13 cellular contexts compared by ENCODE assay signal in the genomic region with DNA sequence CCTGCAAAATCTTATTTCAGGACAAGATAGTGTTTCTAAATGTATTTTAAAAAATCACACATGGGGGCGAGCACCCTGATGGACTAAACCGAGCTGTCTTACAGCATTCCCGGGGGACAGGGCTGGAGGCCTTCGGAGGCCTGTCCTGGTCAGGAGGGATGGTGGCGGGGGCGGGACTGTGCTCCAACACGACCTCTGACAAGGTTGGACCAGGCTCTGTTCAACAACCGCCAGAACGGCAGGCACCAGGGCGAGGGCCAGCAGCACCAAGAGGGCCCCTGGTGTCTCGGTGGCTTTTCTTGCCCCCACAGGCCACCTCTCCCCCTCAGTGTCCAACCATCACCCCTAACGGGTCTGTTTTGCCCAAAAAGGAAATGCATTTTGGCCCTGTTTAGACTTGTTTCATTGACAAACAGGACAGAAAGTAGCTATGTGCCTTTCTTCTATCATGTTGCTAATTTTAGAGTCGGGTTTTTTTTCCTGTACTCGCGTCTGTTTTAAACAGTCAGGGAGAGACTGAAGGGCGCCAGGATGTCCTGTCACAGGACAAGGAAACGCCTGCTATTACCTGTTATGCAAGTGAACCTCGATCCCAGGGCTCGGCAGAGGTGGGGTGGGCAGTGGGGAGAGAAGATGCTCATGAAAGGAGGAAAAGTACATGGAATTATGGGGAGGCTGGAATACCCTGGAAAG. TPM values are rescaled to one million over a fixed set of nuclear protein-coding genes. Genes with fewer than 3 reads are reported as not detected.
DNase-seq lines count a peak whose midpoint lies in the region; ATAC-seq and TF ChIP-seq lines count a peak whose summit lies in the region.
"Had no signal": no experiment of that assay in that cellular context is flagged by ENCODE, and none has a peak within 500 bp of the region (broad histone marks: within the 10 kb centered on the region; RNA-seq: fewer than 3 reads in every experiment).

No MANE protein-coding gene starts in this region.

- peaks cover 66% of the 10 kb centered on the region for H3K36me3 Mint-ChIP-seq in activated naive CD4-positive, alpha-beta T cell treated with anti-CD3 and anti-CD28 coated beads, Interleukin-2, amount 10 ng/mL, durations not matched to agents 7 days and 5 days

- H3K9me3 Mint-ChIP-seq in activated naive CD4-positive, alpha-beta T cell treated with anti-CD3 and anti-CD28 coated beads, Interleukin-2, amount 10 ng/mL, durations not matched to agents 7 days and 5 days: no peaks in the 10 kb centered on the region

- WGBS in esophagus muscularis mucosa: 22% methylated on average over 19 of the region's 19 CpGs
- WGBS in urinary bladder: 25% methylated on average over 19 of the region's 19 CpGs

- peak overlapping the region; percentile 86 for H3K27ac Mint-ChIP-seq in activated naive CD4-positive, alpha-beta T cell treated with anti-CD3 and anti-CD28 coated beads, Interleukin-2, amount 10 ng/mL, durations not matched to agents 7 days and 5 days

- no peak for ATAC-seq in GM21528 (IDR thresholded peaks at IDR 0.05; ENCODE audit: low FRiP score, unreplicated experiment)
- ATAC-seq: GM12878 had no signal

- H3K27ac ChIP-seq in esophagus muscularis mucosa (replicated peaks in 1 of 4) (peak overlapping the region; percentile 81 to 89 (median 84)), muscle layer of duodenum (ENCODE audit: low read length) (peak overlapping the region; percentile 52), urinary bladder (ENCODE audit: low read depth) (peak overlapping the region; percentile 95)

- DNase-seq in activated naive CD4-positive, alpha-beta T cell treated with anti-CD3 and anti-CD28 coated beads, Interleukin-2, amount 10 ng/mL, durations not matched to agents 7 days and 5 days: no peak
- no peak for DNase-seq in activated naive CD4-positive, alpha-beta T cell treated with Interleukin-2 at 50 U/mL for 16 hours
- DNase-seq in esophagus muscularis mucosa (ENCODE audit: extremely low spot score) (no peak), H4 (ENCODE audit: low spot score) (no peak), NCI-H2196 (lab: John Stamatoyannopoulos, UW; ENCODE audit: unreplicated experiment) (no peak)
- DNase-seq: NCI-H69 had no signal

- TF ChIP-seq CTCF in esophagus muscularis mucosa (IDR thresholded peaks at IDR 0.05): no peak

- H3K36me3 ChIP-seq in esophagus muscularis mucosa (peaks cover 13 to 67% (median 60%) of the 10 kb centered on the region in 4 donors), muscle layer of duodenum (ENCODE audit: control insufficient read depth in 1 of 2, insufficient read depth in 2 of 2, low read length in 2 of 2) (peaks cover 3 to 17% of the 10 kb centered on the region in 2 donors), urinary bladder (ENCODE audit: insufficient read depth) (peaks cover 3% of the 10 kb centered on the region)

- peak overlapping the region; percentile 22 for H3K4me3 Mint-ChIP-seq in activated naive CD4-positive, alpha-beta T cell treated with anti-CD3 and anti-CD28 coated beads, Interleukin-2, amount 10 ng/mL, durations not matched to agents 7 days and 5 days

- TF ChIP-seq EP300 in esophagus muscularis mucosa (IDR thresholded peaks at IDR 0.05): no peak

- intact Hi-C loops in esophagus muscularis mucosa (cut with DNase I): no loop called here

- H3K27me3 Mint-ChIP-seq in activated naive CD4-positive, alpha-beta T cell treated with anti-CD3 and anti-CD28 coated beads, Interleukin-2, amount 10 ng/mL, durations not matched to agents 7 days and 5 days: no peaks in the 10 kb centered on the region

- no peaks in the 10 kb centered on the region for H3K27me3 ChIP-seq in esophagus muscularis mucosa
- no peaks in the 10 kb centered on the region for H3K27me3 ChIP-seq in muscle layer of duodenum (ENCODE audit: low read depth, low read length)

- H3K4me3 ChIP-seq in esophagus muscularis mucosa (peak overlapping the region; percentile 9 to 39 (median 26)), muscle layer of duodenum (ENCODE audit: low read depth in 1 of 2, low read length in 2 of 2) (peak overlapping the region in 1 of 2 donors; percentile 43), urinary bladder (ENCODE audit: low read depth, low read length) (no peak overlapping the region)
- H3K4me3 ChIP-seq: GM12878 had no signal

- H3K4me1 Mint-ChIP-seq in activated naive CD4-positive, alpha-beta T cell treated with anti-CD3 and anti-CD28 coated beads, Interleukin-2, amount 10 ng/mL, durations not matched to agents 7 days and 5 days: peaks cover 70% of the 10 kb centered on the region

- H3K9me3 ChIP-seq in esophagus muscularis mucosa (no peaks in the 10 kb centered on the region), muscle layer of duodenum (ENCODE audit: control insufficient read depth in 1 of 2, low read length in 2 of 2) (no peaks in the 10 kb centered on the region)

- CTCF ChIA-PET in activated naive CD4-positive, alpha-beta T cell treated with anti-CD3 and anti-CD28 coated beads, Interleukin-2, amount 10 ng/mL, durations not matched to agents 7 days and 5 days (lab: Charles Lee): no interaction called here

- H3K4me1 ChIP-seq in esophagus muscularis mucosa (peaks cover 86 to 100% (median 93%) of the 10 kb centered on the region in 4 donors), muscle layer of duodenum (ENCODE audit: control insufficient read depth in 1 of 2, insufficient read depth in 2 of 2, low read length in 2 of 2) (peaks cover 13 to 57% of the 10 kb centered on the region in 2 donors), urinary bladder (ENCODE audit: insufficient read depth) (no peaks in the 10 kb centered on the region)

- no peak for TF ChIP-seq POLR2A in esophagus muscularis mucosa (IDR thresholded peaks at IDR 0.05; ENCODE audit: low read depth)

RNA-seq across cellular contexts. Expression of gene TMEM204, which starts 11.7 kb away (rescaled TPM):
- 10 to 100 TPM; 39.5 to 75.0 (median 57.1) TPM for total RNA-seq in esophagus muscularis mucosa
- total RNA-seq in urinary bladder: 10.0 TPM
- polyA plus RNA-seq in urinary bladder: 66.0 TPM
- total RNA-seq in H4 (2014; rRNA removed; shearing (Covaris generic)): not detected in 2 replicates
- total RNA-seq: H1 had no signal
- polyA plus RNA-seq: H1 had no signal

RNA-seq across cellular contexts. Expression of gene TELO2, which starts 52.0 kb away (rescaled TPM):
- total RNA-seq in esophagus muscularis mucosa: 10 to 100 TPM; 14.1 to 27.7 (median 18.4) TPM
- 10.6 TPM for total RNA-seq in urinary bladder
- polyA plus RNA-seq in urinary bladder: 39.7 TPM
- total RNA-seq in H4 (2014; rRNA removed; shearing (Covaris generic)): 3.6 and 4.8 TPM in 2 replicates

RNA-seq across cellular contexts. Expression of gene PTX4, which starts 56.4 kb away (rescaled TPM):
- total RNA-seq in esophagus muscularis mucosa: under 1 TPM in 3 of 4 donors, not detected in 1; 0.39 to 0.75 (median 0.66) TPM
- not detected for total RNA-seq in urinary bladder
- polyA plus RNA-seq in urinary bladder: 0.10 TPM
- not detected in 2 replicates for total RNA-seq in H4 (2014; rRNA removed; shearing (Covaris generic))
- total RNA-seq: GM12878, H1, HT1080, lower leg skin had no signal
- polyA plus RNA-seq: GM12878, H1 had no signal

Comparison
In these comparisons a context has a peak if more than half of its experiments do, and no peak if none do; other contexts are left out.
1. RNA of gene TMEM204, which starts 11.7 kb away (total RNA-seq): 39.5 to 75.0 TPM in esophagus muscularis mucosa and 10.0 TPM in urinary bladder (single experiment); not detected in H4; every median in the first group is over 10 times any median in the second.
2. Peak in every context shown above with its lines, with median percentiles within 50 percentile points of each other: H3K27ac ChIP-seq.